In genomic region chr16:2009791-2010510, GRCh38 we compare ENCODE assay signal across 8 cellular contexts. TPM values are rescaled to one million over a fixed set of nuclear protein-coding genes. Genes with fewer than 3 reads are reported as not detected.
DNase-seq lines count a peak whose midpoint lies in the region; ATAC-seq, FAIRE-seq and TF ChIP-seq lines count a peak whose summit lies in the region.

Gene ZNF598 (minus strand): TSS chr16:2009821.

- H3K4me3 ChIP-seq in psoas muscle = peak within 1 kb of the TSS; percentile 98

- H3K27ac ChIP-seq in psoas muscle = peak within 1 kb of the TSS; percentile 98

- FAIRE-seq in urothelium cell line (lab: Jason Lieb, UNC) = peak; percentile 96

- ATAC-seq in left ventricle myocardium superior (peak; percentile 96), psoas muscle (peak; percentile 93 to 96 (median 94))

- peak; percentile 5 for TF ChIP-seq CTCF in psoas muscle (IDR thresholded peaks at IDR 0.05)

- H3K36me3 ChIP-seq in psoas muscle (ENCODE audit: insufficient read depth in 1 of 2, low read depth in 1 of 2) = peaks cover 0 to 13% of the 10 kb centered on the region in 2 donors

- H3K4me1 ChIP-seq in psoas muscle = peaks cover 42% of the 10 kb centered on the region

- intact Hi-C loops in T-helper 1 cell treated with Interleukin-12 subunit alpha and Interleukin-12 subunit beta and Interleukin-4 antibody, amounts not matched to agents 30 ng/mL and 1 ng/mL, for 36 hours (cut with micrococcal nuclease) = loop anchor here (1.0 to 5.0 kb wide), 8 partner anchors 13 to 213 kb away; partner anchors contain the start of genes E4F1, GFER, NTHL1 and RPS2
- intact Hi-C loops in left ventricle myocardium superior (cut with micrococcal nuclease) = no loop called here
- intact Hi-C loops in psoas muscle (cut with DNase I) = no loop called here

- DNase-seq in GDM1 (lab: John Stamatoyannopoulos, UW) (peak; percentile 84), HCEC 1CT (peak; percentile 88), MV-4-11 (lab: John Stamatoyannopoulos, UW) (peak; percentile 79), amniotic stem cell (lab: John Stamatoyannopoulos, UW) (peak; percentile 50), left ventricle myocardium superior (peak; percentile 93), psoas muscle (peak; percentile 88 to 93), urothelium cell line (ENCODE audit: low spot score) (peak; percentile 96)

- WGBS in psoas muscle, 3 donors = 1 to 2% (median 1%) methylated on average over 52 of the region's 52 CpGs

- no peaks in the 10 kb centered on the region for H3K27me3 ChIP-seq in psoas muscle (ENCODE audit: insufficient read depth in 3 of 3, low read length in 2 of 3)

- no peaks in the 10 kb centered on the region for H3K9me3 ChIP-seq in psoas muscle

RNA-seq across cellular contexts. Expression of gene ZNF598, which starts in this region (rescaled TPM):
- total RNA-seq in T-helper 1 cell treated with Interleukin-12 subunit alpha and Interleukin-12 subunit beta and Interleukin-4 antibody, amounts not matched to agents 30 ng/mL and 1 ng/mL, for 36 hours = 71.1 and 73.9 TPM in 2 replicates
- total RNA-seq in left ventricle myocardium superior (16.0 TPM), psoas muscle (10 to 100 TPM; 27.4 to 46.6 (median 44.8) TPM)
- polyA plus RNA-seq in psoas muscle = 10 to 100 TPM; 35.6 to 58.8 (median 51.9) TPM

Comparison
In these comparisons a context has a peak if more than half of its experiments do, and no peak if none do; other contexts are left out.
1. Peak in every context shown above with its lines: DNase-seq, ATAC-seq, H3K4me3 ChIP-seq and H3K27ac ChIP-seq.